ENCODE assay signal across 15 cellular contexts in the genomic region with DNA sequence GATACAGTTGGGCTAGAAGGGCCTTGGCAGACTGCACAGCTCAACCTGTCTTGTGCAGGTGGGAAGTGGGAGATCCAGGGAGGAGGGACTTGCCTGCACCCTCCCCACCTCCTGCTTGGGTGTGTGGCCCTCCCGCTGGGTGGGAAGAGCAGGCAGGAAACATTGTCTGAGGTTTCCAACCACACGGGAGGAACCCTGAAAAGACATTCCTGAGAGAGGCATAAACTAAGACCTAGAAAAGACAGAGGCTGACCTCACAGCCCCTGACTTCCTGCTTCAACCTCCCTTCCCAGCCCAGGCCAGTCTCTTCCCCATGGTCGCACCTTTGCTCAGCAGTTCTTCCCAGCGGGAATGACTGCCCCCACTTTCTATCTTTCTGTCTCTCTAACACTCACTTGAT. TPM values are rescaled to one million over a fixed set of nuclear protein-coding genes. Genes with fewer than 3 reads are reported as not detected.
DNase-seq lines count a peak whose midpoint lies in the region; ATAC-seq and TF ChIP-seq lines count a peak whose summit lies in the region.
"Had no signal": no experiment of that assay in that cellular context is flagged by ENCODE, and none has a peak within 500 bp of the region (broad histone marks: within the 10 kb centered on the region; RNA-seq: fewer than 3 reads in every experiment).

No MANE protein-coding gene starts in this region.

- no peak overlapping the region for H4K8ac ChIP-seq in mesendoderm (ENCODE audit: low read depth, low read length)

- DNase-seq in EH (ENCODE audit: low read depth) (peak; percentile 65), KBM-7 (peak; percentile 17), mesendoderm (peak; percentile 53), SK-N-DZ (ENCODE audit: low spot score) (no peak), HuH-7.5 (ENCODE audit: low spot score) (no peak)
- DNase-seq: activated gamma-delta T cell; AML-193; effector memory CD4-positive, alpha-beta T cell; NCI-H2029 treated with DMSO at 0.1 percent for 48 hours; NCI-H774; Peyer's patch had no signal

- H3K4me2 ChIP-seq in mesendoderm (ENCODE audit: low read length): no peak overlapping the region

- H3K27me3 ChIP-seq in mesendoderm (ENCODE audit: insufficient read depth, low read length, poor library complexity): no peaks in the 10 kb centered on the region
- H3K27me3 ChIP-seq: Peyer's patch had no signal

- H3K4me1 ChIP-seq in mesendoderm (ENCODE audit: control insufficient read depth, low read depth, low read length): peaks cover 8% of the 10 kb centered on the region

- H3K79me1 ChIP-seq in mesendoderm (ENCODE audit: low read length): no peaks in the 10 kb centered on the region

- H3K4ac ChIP-seq in mesendoderm (ENCODE audit: low read depth, low read length): no peak overlapping the region

- peaks cover 0 to 8% (median 0%) of the 10 kb centered on the region in 5 experiments for H3K9me3 Mint-ChIP-seq in brain
- H3K9me3 Mint-ChIP-seq: T-helper 1 cell treated with Interleukin-12 subunit alpha and Interleukin-12 subunit beta and Interleukin-4 antibody, amounts not matched to agents 30 μg/mL and 1 μg/mL, for 36 hours had no signal

- no peak overlapping the region for H3K18ac ChIP-seq in mesendoderm (ENCODE audit: low read length)

- no peak overlapping the region for H2BK5ac ChIP-seq in mesendoderm (ENCODE audit: low read length)

- no peak overlapping the region for H3K4me3 ChIP-seq in mesendoderm (ENCODE audit: low read length)
- H3K4me3 ChIP-seq: Peyer's patch had no signal

- ATAC-seq in GM18519 (IDR thresholded peaks at IDR 0.05; ENCODE audit: low FRiP score, unreplicated experiment) (no peak), GM19463 (IDR thresholded peaks at IDR 0.05; ENCODE audit: unreplicated experiment) (no peak)

- no peaks in the 10 kb centered on the region for H3K79me2 ChIP-seq in mesendoderm (ENCODE audit: control insufficient read depth, insufficient read depth, low read length)

- no peak overlapping the region for H3K56ac ChIP-seq in mesendoderm (ENCODE audit: low read length)

- TF ChIP-seq CTCF in brain (conservative IDR thresholded peaks at IDR 0.05): no peak

- peaks cover 78% of the 10 kb centered on the region for H3K4me1 Mint-ChIP-seq in brain

- H2BK120ac ChIP-seq in mesendoderm (ENCODE audit: low read depth, low read length): no peak overlapping the region

- H3K36me3 Mint-ChIP-seq in brain: no peaks in the 10 kb centered on the region

- no peak overlapping the region for H3K27ac ChIP-seq in mesendoderm (ENCODE audit: low read depth, low read length)
- H3K27ac ChIP-seq: Peyer's patch had no signal

- peak overlapping the region in 4 of 5 experiments; percentile 63 to 96 (median 94) for H3K27ac Mint-ChIP-seq in brain
- H3K27ac Mint-ChIP-seq: T-helper 1 cell treated with Interleukin-12 subunit alpha and Interleukin-12 subunit beta and Interleukin-4 antibody, amounts not matched to agents 30 μg/mL and 1 μg/mL, for 36 hours had no signal

- H4K5ac ChIP-seq in mesendoderm (ENCODE audit: low read length): no peak overlapping the region

- H3K27me3 Mint-ChIP-seq in brain: no peaks in the 10 kb centered on the region

- H3K23ac ChIP-seq in mesendoderm (ENCODE audit: low read length): no peak overlapping the region

- no peaks in the 10 kb centered on the region for H3K36me3 ChIP-seq in mesendoderm (ENCODE audit: control insufficient read depth, insufficient read depth, low read length)
- H3K36me3 ChIP-seq: Peyer's patch had no signal

- WGBS in mesendoderm (ENCODE audit: extremely low coverage, insufficient coverage, low lambda C conversion rate): no CpG with 5 or more reads among the region's 4 CpGs

- H2AK5ac ChIP-seq in mesendoderm (ENCODE audit: low read length): no peak overlapping the region

- H3K9ac ChIP-seq in mesendoderm (ENCODE audit: low read length): no peak overlapping the region

- peak overlapping the region in 1 of 5 experiments; percentile 11 for H3K4me3 Mint-ChIP-seq in brain
- H3K4me3 Mint-ChIP-seq: T-helper 1 cell treated with Interleukin-12 subunit alpha and Interleukin-12 subunit beta and Interleukin-4 antibody, amounts not matched to agents 30 μg/mL and 1 μg/mL, for 36 hours had no signal

- no peak overlapping the region for H2BK15ac ChIP-seq in mesendoderm (replicated peaks; ENCODE audit: low read depth)

- in situ Hi-C loops in KBM-7 (cut with MboI; ENCODE audit: low pct_unique_long_range_greater_than_20kb, low sequenced_read_pairs): no loop called here

RNA-seq across cellular contexts. Expression of a gene that starts 46.3 kb away (rescaled TPM):
- polyA plus RNA-seq in brain (ENCODE audit: insufficient read depth, low read depth, low replicate concordance): 25.6 TPM
- polyA plus RNA-seq in mesendoderm (2013, experiment 1 of 2): 4.2 TPM
- polyA plus RNA-seq in mesendoderm (2013, experiment 2 of 2): 4.1 TPM
- 0.07 and 0.95 TPM in 2 replicates for polyA plus RNA-seq in SK-N-DZ (2014; cell fraction: cytosol; rRNA removed)
- 0.37 and 0.44 TPM in 2 replicates for polyA plus RNA-seq in SK-N-DZ (2014; cell fraction: nucleus; rRNA removed)

Comparison
In these comparisons a context has a peak if more than half of its experiments do, and no peak if none do; other contexts are left out.
1. DNase-seq: peak in EH (single experiment), KBM-7 (single experiment) and mesendoderm (single experiment); none in SK-N-DZ (single experiment) and HuH-7.5 (single experiment).